In genomic region chr18:70366174-70366573, GRCh38 we compare ENCODE assay signal across 31 cellular contexts.
DNase-seq lines count a peak whose midpoint lies in the region; ATAC-seq, FAIRE-seq and TF ChIP-seq lines count a peak whose summit lies in the region.
"Had no signal": no experiment of that assay in that cellular context is flagged by ENCODE, and none has a peak within 500 bp of the region (broad histone marks: within the 10 kb centered on the region; RNA-seq: fewer than 3 reads in every experiment).

No MANE protein-coding gene starts in this region.

- peaks cover 17% of the 10 kb centered on the region for H3K4me1 ChIP-seq in astrocyte (ENCODE audit: insufficient read depth, low read length)
- H3K4me1 ChIP-seq in HepG2 (ENCODE audit: insufficient read depth, low read length): peaks cover 51% of the 10 kb centered on the region
- H3K4me1 ChIP-seq: left ventricle myocardium inferior, upper lobe of left lung had no signal

- no peak for TF ChIP-seq POLR2A in HepG2 (IDR thresholded peaks at IDR 0.05; ENCODE audit: insufficient read depth in 1 of 2, low read depth in 2 of 2, low read length in 2 of 2)

- intact Hi-C loops in posterior vena cava (cut with DNase I) (no loop called here), HepG2 (cut with micrococcal nuclease; ENCODE audit: unreplicated experiment) (no loop called here)

- H3K4me3 ChIP-seq in astrocyte (ENCODE audit: insufficient read depth, low read depth, low read length) (no peak overlapping the region), HepG2 (replicated peaks in 1 of 3; ENCODE audit: insufficient read depth in 1 of 3, low read depth in 2 of 3, low read length in 3 of 3) (no peak overlapping the region)
- H3K4me3 ChIP-seq: heart right ventricle, left ventricle myocardium inferior, Peyer's patch, upper lobe of left lung had no signal

- H3K9me3 Mint-ChIP-seq in HFFc6: peaks cover 3% of the 10 kb centered on the region; the same call in 1 of the 2 replicates
- H3K9me3 Mint-ChIP-seq in astrocyte (ENCODE audit: unreplicated experiment): no peaks in the 10 kb centered on the region
- H3K9me3 Mint-ChIP-seq in osteocyte (ENCODE audit: unreplicated experiment): no peaks in the 10 kb centered on the region
- H3K9me3 Mint-ChIP-seq: activated B cell treated with CpG ODN at 0.5 μM for 24 hours; activated naive CD8-positive, alpha-beta T cell treated with anti-CD3 and anti-CD28 coated beads, Interleukin-2, amount 50 U/mL, for 24 hours; naive thymus-derived CD4-positive, alpha-beta T cell; stimulated activated effector memory CD8-positive, alpha-beta T cell treated with anti-CD3 and anti-CD28 coated beads, Interleukin-12 subunit alpha, Interleukin-12 subunit beta, amount 100 ng/mL, for 72 hours had no signal

- no peak for TF ChIP-seq RAD21 in HepG2 (CRISPR knock-in tag; IDR thresholded peaks at IDR 0.05)

- in situ Hi-C loops in HepG2 (cut with HindIII; ENCODE audit: extremely low pct_ligation_motif_present, low pct_unique_long_range_greater_than_20kb): no loop called here

- FAIRE-seq in astrocyte (lab: Jason Lieb, UNC): peak; percentile 37
- FAIRE-seq in HepG2 (lab: Jason Lieb, UNC): no peak
- FAIRE-seq: islet of Langerhans had no signal

- no peaks in the 10 kb centered on the region for H3K79me2 ChIP-seq in astrocyte (ENCODE audit: insufficient read depth, low read length)
- no peaks in the 10 kb centered on the region for H3K79me2 ChIP-seq in HepG2 (ENCODE audit: insufficient read depth, low read length)

- 91% methylated on average over 2 of the region's 2 CpGs for WGBS in HepG2 (ENCODE audit: low lambda C conversion rate)

- TF ChIP-seq EP300 in HepG2 (IDR thresholded peaks at IDR 0.05; ENCODE audit: low read depth in 2 of 2, low read length in 2 of 2) (no peak), HepG2 (CRISPR knock-in tag; IDR thresholded peaks at IDR 0.05; ENCODE audit: borderline replicate concordance) (no peak)

- H3K4me2 ChIP-seq in astrocyte (ENCODE audit: low read length): peak overlapping the region; percentile 4
- no peak overlapping the region for H3K4me2 ChIP-seq in HepG2 (ENCODE audit: low read depth, low read length)

- POLR2A ChIA-PET in HepG2 (lab: Yijun Ruan, JAX): interaction anchor here (2.6 kb wide), 1 partner anchor 11 kb away, joined by 12 read pairs; no protein-coding TSS in a partner anchor

- H3K9me3 ChIP-seq in astrocyte (ENCODE audit: insufficient read depth, low read depth, low read length) (no peaks in the 10 kb centered on the region), HepG2 (ENCODE audit: low read length) (no peaks in the 10 kb centered on the region)
- H3K9me3 ChIP-seq: heart right ventricle, left ventricle myocardium inferior, Peyer's patch, upper lobe of left lung had no signal

- peaks cover 76% of the 10 kb centered on the region for H3K4me1 Mint-ChIP-seq in HFFc6 (ENCODE audit: low read depth)
- H3K4me1 Mint-ChIP-seq in astrocyte (ENCODE audit: low read depth, unreplicated experiment): peaks cover 19% of the 10 kb centered on the region
- H3K4me1 Mint-ChIP-seq in osteocyte (ENCODE audit: unreplicated experiment): peaks cover 11% of the 10 kb centered on the region
- H3K4me1 Mint-ChIP-seq: activated B cell treated with CpG ODN at 0.5 μM for 24 hours; activated CD8-positive, alpha-beta memory T cell treated with anti-CD3 and anti-CD28 coated beads, Interleukin-2, amount 10 ng/mL, durations not matched to agents 7 days and 5 days; activated naive CD8-positive, alpha-beta T cell treated with anti-CD3 and anti-CD28 coated beads, Interleukin-2, amount 50 U/mL, for 24 hours; naive thymus-derived CD4-positive, alpha-beta T cell; stimulated activated effector memory CD8-positive, alpha-beta T cell treated with anti-CD3 and anti-CD28 coated beads, Interleukin-12 subunit alpha, Interleukin-12 subunit beta, amount 100 ng/mL, for 72 hours had no signal

- ATAC-seq in GM21619 (IDR thresholded peaks at IDR 0.05; ENCODE audit: unreplicated experiment) (no peak), HepG2 (no peak)
- ATAC-seq: activated CD8-positive, alpha-beta memory T cell treated with anti-CD3 and anti-CD28 coated beads, Interleukin-2, amount 10 ng/mL, durations not matched to agents 7 days and 5 days; activated naive CD8-positive, alpha-beta T cell treated with anti-CD3 and anti-CD28 coated beads, Interleukin-2, amount 50 U/mL, for 24 hours; heart right ventricle; naive thymus-derived CD4-positive, alpha-beta T cell; stimulated activated effector memory CD8-positive, alpha-beta T cell treated with anti-CD3 and anti-CD28 coated beads, Interleukin-12 subunit alpha, Interleukin-12 subunit beta, amount 100 ng/mL, for 72 hours had no signal

- DNase-seq in HFFc6: no peak
- DNase-seq in astrocyte (ENCODE audit: low read depth): no peak
- DNase-seq in iPS DF 4.7 (ENCODE audit: extremely low read depth, low spot score): peak; percentile 68
- DNase-seq in osteocyte (ENCODE audit: extremely low spot score, unreplicated experiment): no peak
- no peak for DNase-seq in occipital lobe (lab: John Stamatoyannopoulos, UW)
- no peak for DNase-seq in posterior vena cava (ENCODE audit: low spot score)
- no peak for DNase-seq in HepG2 (ENCODE audit: low spot score)
- DNase-seq: activated B cell treated with CpG ODN at 0.5 μM for 24 hours; activated CD4-positive, alpha-beta T cell treated with anti-CD3 and anti-CD28 coated beads, Interleukin-2, amount 50 U/mL, for 1 hour; activated CD8-positive, alpha-beta memory T cell treated with anti-CD3 and anti-CD28 coated beads, Interleukin-2, amount 10 ng/mL, durations not matched to agents 7 days and 5 days; activated naive CD8-positive, alpha-beta T cell treated with anti-CD3 and anti-CD28 coated beads, Interleukin-2, amount 50 U/mL, for 24 hours; activated T-cell treated with anti-CD3 and anti-CD28 coated beads, Interleukin-2, amount 50 U/mL, for 48 hours; brain microvascular endothelial cell; effector CD8-positive, alpha-beta T cell; foreskin melanocyte; GF-D8; heart right ventricle; left ventricle myocardium inferior; naive thymus-derived CD4-positive, alpha-beta T cell; NCI-H1092 treated with DMSO at 0.1 percent for 48 hours; NCI-H1930; NCI-H69; Peyer's patch; retina; stimulated activated CD4-positive, alpha-beta T cell treated with anti-CD3 and anti-CD28 coated beads, Interleukin-12 subunit alpha, Interleukin-12 subunit beta, amount 100 ng/mL, for 4 hours; stimulated activated CD4-positive, alpha-beta T cell treated with anti-CD3 and anti-CD28 coated beads, Interleukin-4, amount 100 ng/mL, for 1 hour; substantia nigra; upper lobe of left lung had no signal

- CTCF ChIA-PET in HepG2 (lab: Yijun Ruan, JAX; ENCODE audit: low intra/inter-chr PET ratio, low total read pairs): no interaction called here

- H3K27me3 ChIP-seq in astrocyte (ENCODE audit: insufficient read depth, low read length): no peaks in the 10 kb centered on the region
- no peaks in the 10 kb centered on the region for H3K27me3 ChIP-seq in HepG2 (ENCODE audit: control insufficient read depth in 1 of 2, insufficient read depth in 2 of 2, low read length in 2 of 2)
- H3K27me3 ChIP-seq: brain microvascular endothelial cell, heart right ventricle, Peyer's patch, upper lobe of left lung had no signal

- H3K27ac Mint-ChIP-seq in HFFc6 (0 out of 2 replicates have a peak overlapping the region, but pooled peaks have one; percentile 4), astrocyte (ENCODE audit: unreplicated experiment) (peak overlapping the region; percentile 15), osteocyte (ENCODE audit: unreplicated experiment) (peak overlapping the region; percentile 24)
- H3K27ac Mint-ChIP-seq: activated B cell treated with CpG ODN at 0.5 μM for 24 hours; activated CD8-positive, alpha-beta memory T cell treated with anti-CD3 and anti-CD28 coated beads, Interleukin-2, amount 10 ng/mL, durations not matched to agents 7 days and 5 days; activated naive CD8-positive, alpha-beta T cell treated with anti-CD3 and anti-CD28 coated beads, Interleukin-2, amount 50 U/mL, for 24 hours; naive thymus-derived CD4-positive, alpha-beta T cell; stimulated activated effector memory CD8-positive, alpha-beta T cell treated with anti-CD3 and anti-CD28 coated beads, Interleukin-12 subunit alpha, Interleukin-12 subunit beta, amount 100 ng/mL, for 72 hours had no signal

- H3K36me3 Mint-ChIP-seq in HFFc6 (ENCODE audit: low read depth): 0 out of 2 replicates have a peak, but pooled peaks cover 4% of the 10 kb centered on the region
- no peaks in the 10 kb centered on the region for H3K36me3 Mint-ChIP-seq in astrocyte (ENCODE audit: low read depth, unreplicated experiment)
- no peaks in the 10 kb centered on the region for H3K36me3 Mint-ChIP-seq in osteocyte (ENCODE audit: unreplicated experiment)
- H3K36me3 Mint-ChIP-seq: activated CD8-positive, alpha-beta memory T cell treated with anti-CD3 and anti-CD28 coated beads, Interleukin-2, amount 10 ng/mL, durations not matched to agents 7 days and 5 days; naive thymus-derived CD4-positive, alpha-beta T cell; stimulated activated effector memory CD8-positive, alpha-beta T cell treated with anti-CD3 and anti-CD28 coated beads, Interleukin-12 subunit alpha, Interleukin-12 subunit beta, amount 100 ng/mL, for 72 hours had no signal

- H2AFZ ChIP-seq in astrocyte (ENCODE audit: low read depth, low read length) (no peak overlapping the region), HepG2 (ENCODE audit: low read length) (no peak overlapping the region)

- H3K9ac ChIP-seq in astrocyte (ENCODE audit: low read length): no peak overlapping the region
- no peak overlapping the region for H3K9ac ChIP-seq in HepG2 (ENCODE audit: insufficient read depth, low read depth, low read length)

- H3K27me3 Mint-ChIP-seq in HFFc6 (ENCODE audit: insufficient read depth): no peaks in the 10 kb centered on the region; the same call in none of the 2 replicates
- H3K27me3 Mint-ChIP-seq in astrocyte (ENCODE audit: low read depth, unreplicated experiment): no peaks in the 10 kb centered on the region
- no peaks in the 10 kb centered on the region for H3K27me3 Mint-ChIP-seq in osteocyte (ENCODE audit: unreplicated experiment)
- H3K27me3 Mint-ChIP-seq: activated CD8-positive, alpha-beta memory T cell treated with anti-CD3 and anti-CD28 coated beads, Interleukin-2, amount 10 ng/mL, durations not matched to agents 7 days and 5 days had no signal

- H3K36me3 ChIP-seq in astrocyte (ENCODE audit: insufficient read depth, low read length) (no peaks in the 10 kb centered on the region), HepG2 (replicated peaks in 1 of 2; ENCODE audit: control insufficient read depth in 1 of 2, insufficient read depth in 2 of 2, low read length in 2 of 2) (no peaks in the 10 kb centered on the region)
- H3K36me3 ChIP-seq: brain microvascular endothelial cell, heart right ventricle, left ventricle myocardium inferior, Peyer's patch, upper lobe of left lung had no signal

- H3K27ac ChIP-seq in astrocyte (ENCODE audit: low read depth, low read length) (no peak overlapping the region), HepG2 (ENCODE audit: extremely low read length, insufficient read depth, low read length) (no peak overlapping the region)
- H3K27ac ChIP-seq: brain microvascular endothelial cell, heart right ventricle, left ventricle myocardium inferior, Peyer's patch, upper lobe of left lung had no signal

- H3K4me3 Mint-ChIP-seq in HFFc6 (no peak overlapping the region), astrocyte (ENCODE audit: unreplicated experiment) (peak overlapping the region; percentile 40), osteocyte (ENCODE audit: unreplicated experiment) (no peak overlapping the region)
- H3K4me3 Mint-ChIP-seq: activated B cell treated with CpG ODN at 0.5 μM for 24 hours; activated CD8-positive, alpha-beta memory T cell treated with anti-CD3 and anti-CD28 coated beads, Interleukin-2, amount 10 ng/mL, durations not matched to agents 7 days and 5 days; activated naive CD8-positive, alpha-beta T cell treated with anti-CD3 and anti-CD28 coated beads, Interleukin-2, amount 50 U/mL, for 24 hours; naive thymus-derived CD4-positive, alpha-beta T cell; stimulated activated effector memory CD8-positive, alpha-beta T cell treated with anti-CD3 and anti-CD28 coated beads, Interleukin-12 subunit alpha, Interleukin-12 subunit beta, amount 100 ng/mL, for 72 hours had no signal

- TF ChIP-seq CTCF in HFFc6 (IDR thresholded peaks at IDR 0.05) (no peak), astrocyte (IDR thresholded peaks at IDR 0.05; ENCODE audit: insufficient read depth, low read depth, low read length) (no peak), osteocyte (IDR thresholded peaks at IDR 0.05) (no peak), HepG2 (CRISPR knock-in tag; IDR thresholded peaks at IDR 0.05) (no peak)

- H4K20me1 ChIP-seq in astrocyte (ENCODE audit: insufficient read depth, low read length) (no peaks in the 10 kb centered on the region), HepG2 (ENCODE audit: insufficient read depth, low read length) (no peaks in the 10 kb centered on the region)

- no TSS peak for BruUV-seq in HepG2 (replicated peaks; lab: Mats Ljungman, UMichigan)
